Comparison of ENCODE assay signal across 10 cellular contexts in the genomic region with DNA sequence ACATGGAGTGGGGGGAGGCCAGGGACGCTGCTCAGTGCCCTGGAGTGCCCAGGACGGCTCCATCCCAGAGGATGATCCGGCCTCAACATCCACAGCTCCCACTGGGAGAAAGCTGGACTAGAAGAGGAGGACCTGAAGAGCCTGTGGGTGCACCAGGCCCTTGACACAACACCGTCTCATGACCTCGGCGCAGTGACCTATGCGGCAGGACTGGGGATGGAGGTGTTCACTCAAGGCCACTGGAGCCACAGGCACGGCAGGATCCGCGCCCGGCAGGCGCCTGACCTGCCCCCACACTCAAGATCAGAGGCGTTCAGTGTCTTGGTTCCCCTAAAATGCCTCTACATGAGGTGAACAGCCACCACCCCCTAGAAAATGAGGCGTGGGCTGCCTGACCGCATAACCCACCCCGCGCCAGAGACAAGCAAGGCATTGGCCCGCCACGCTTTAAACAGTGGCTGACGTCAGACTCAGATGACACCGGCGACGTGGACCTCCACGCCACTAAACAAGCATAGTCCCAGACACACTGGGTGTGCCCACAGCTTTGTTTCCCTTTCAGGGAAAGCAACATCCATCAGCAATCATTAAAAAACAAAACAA. TPM values are rescaled to one million over a fixed set of nuclear protein-coding genes. Genes with fewer than 3 reads are reported as not detected.
A peak's percentile ranks its signal among the peaks of the same experiment; 100 is the strongest.
DNase-seq lines count a peak whose midpoint lies in the region; ATAC-seq and TF ChIP-seq lines count a peak whose summit lies in the region.
"Had no signal": no experiment of that assay in that cellular context is flagged by ENCODE, and none has a peak within 500 bp of the region (broad histone marks: within the 10 kb centered on the region; RNA-seq: fewer than 3 reads in every experiment).

No MANE protein-coding gene starts in this region.

- POLR2A ChIA-PET in naive thymus-derived CD8-positive, alpha-beta T cell (lab: Charles Lee) = interaction anchor here (0.7 kb wide), 1 partner anchor 10 kb away, joined by 3 read pairs; a partner anchor contains a TSS

- intact Hi-C loops in left ventricle myocardium superior (cut with micrococcal nuclease) (no loop called here), upper lobe of right lung (cut with DNase I) (no loop called here), vagina (cut with DNase I) (no loop called here)

- no peak for TF ChIP-seq CTCF in cardiac muscle cell (IDR thresholded peaks at IDR 0.05; ENCODE audit: low read depth, low read length)
- TF ChIP-seq CTCF in upper lobe of right lung (IDR thresholded peaks at IDR 0.05) = no peak
- no peak for TF ChIP-seq CTCF in vagina (IDR thresholded peaks at IDR 0.05)

- peaks cover 0 to 3% (median 3%) of the 10 kb centered on the region in 3 donors for H3K36me3 Mint-ChIP-seq in naive thymus-derived CD8-positive, alpha-beta T cell

- H3K27me3 ChIP-seq in cardiac muscle cell (no peaks in the 10 kb centered on the region), duodenal mucosa (ENCODE audit: control insufficient read depth in 1 of 2, insufficient read depth in 2 of 2, low read length in 2 of 2) (no peaks in the 10 kb centered on the region), upper lobe of right lung (no peaks in the 10 kb centered on the region), vagina (no peaks in the 10 kb centered on the region)

- H3K27ac ChIP-seq in cardiac muscle cell (peak overlapping the region; percentile 15), duodenal mucosa (ENCODE audit: low read depth, low read length) (peak overlapping the region; percentile 90), upper lobe of right lung (peak overlapping the region; percentile 86), vagina (no peak overlapping the region)

- H3K4me1 Mint-ChIP-seq in naive thymus-derived CD8-positive, alpha-beta T cell = peaks cover 24 to 52% (median 40%) of the 10 kb centered on the region in 4 donors
- H3K4me1 Mint-ChIP-seq: GM23338 had no signal

- no peaks in the 10 kb centered on the region for H3K36me3 ChIP-seq in cardiac muscle cell
- H3K36me3 ChIP-seq in duodenal mucosa (ENCODE audit: control insufficient read depth in 1 of 2, insufficient read depth in 2 of 2, low read length in 2 of 2) = peaks cover 0 to 17% of the 10 kb centered on the region in 2 donors
- H3K36me3 ChIP-seq in upper lobe of right lung = no peaks in the 10 kb centered on the region
- H3K36me3 ChIP-seq in vagina = no peaks in the 10 kb centered on the region

- ATAC-seq in left ventricle myocardium superior (no peak), upper lobe of right lung (peak; percentile 78)
- ATAC-seq in naive thymus-derived CD8-positive, alpha-beta T cell = peak; percentile 7 to 37
- ATAC-seq: GM23338 had no signal

- H3K4me1 ChIP-seq in cardiac muscle cell (ENCODE audit: low read depth) (peaks cover 7% of the 10 kb centered on the region), duodenal mucosa (ENCODE audit: control insufficient read depth in 1 of 2, insufficient read depth in 2 of 2, low read length in 2 of 2) (peaks cover 18 to 24% of the 10 kb centered on the region in 2 donors), upper lobe of right lung (peaks cover 17% of the 10 kb centered on the region), vagina (peaks cover 39% of the 10 kb centered on the region)

- H3K9me3 ChIP-seq in cardiac muscle cell (ENCODE audit: low read depth) = no peaks in the 10 kb centered on the region
- no peaks in the 10 kb centered on the region for H3K9me3 ChIP-seq in duodenal mucosa (ENCODE audit: control insufficient read depth in 1 of 2, low read length in 2 of 2)
- H3K9me3 ChIP-seq in upper lobe of right lung = no peaks in the 10 kb centered on the region
- H3K9me3 ChIP-seq in vagina = no peaks in the 10 kb centered on the region

- no peak overlapping the region for H3K4me3 ChIP-seq in cardiac muscle cell
- H3K4me3 ChIP-seq in duodenal mucosa (ENCODE audit: low read depth in 1 of 2, low read length in 2 of 2) = peak overlapping the region; percentile 51 to 57
- peak overlapping the region; percentile 34 for H3K4me3 ChIP-seq in upper lobe of right lung
- H3K4me3 ChIP-seq in vagina = no peak overlapping the region
- H3K4me3 ChIP-seq: GM23338 had no signal

- no peak for TF ChIP-seq POLR2A in vagina (IDR thresholded peaks at IDR 0.05)

- no peaks in the 10 kb centered on the region for H3K27me3 Mint-ChIP-seq in naive thymus-derived CD8-positive, alpha-beta T cell

- peak overlapping the region; percentile 93 to 99 (median 97) for H3K27ac Mint-ChIP-seq in naive thymus-derived CD8-positive, alpha-beta T cell
- H3K27ac Mint-ChIP-seq: GM23338 had no signal

- no peaks in the 10 kb centered on the region for H3K9me3 Mint-ChIP-seq in naive thymus-derived CD8-positive, alpha-beta T cell
- H3K9me3 Mint-ChIP-seq: GM23338 had no signal

- DNase-seq in cardiac muscle cell (ENCODE audit: low read depth in 1 of 2, low spot score in 1 of 2) = no peak
- DNase-seq in left ventricle myocardium superior = no peak
- peak in 2 of 10 donors; percentile 6 to 30 for DNase-seq in naive thymus-derived CD8-positive, alpha-beta T cell
- DNase-seq in upper lobe of right lung = peak; percentile 85
- DNase-seq in NCI-H1417 treated with DMSO at 0.1 percent for 48 hours (lab: John Stamatoyannopoulos, UW) = no peak
- DNase-seq in HuH-7 (ENCODE audit: low spot score) = no peak
- DNase-seq in vagina (ENCODE audit: extremely low spot score in 2 of 2) = no peak

- H3K4me3 Mint-ChIP-seq in naive thymus-derived CD8-positive, alpha-beta T cell = peak overlapping the region; percentile 79 to 90 (median 85)
- H3K4me3 Mint-ChIP-seq: GM23338 had no signal

- H3K9ac ChIP-seq in duodenal mucosa (ENCODE audit: low read depth in 1 of 2, low read length in 2 of 2) = peak overlapping the region; percentile 72 to 74

RNA-seq across cellular contexts. Expression of a gene that starts 8.0 kb away (rescaled TPM):
- total RNA-seq in cardiac muscle cell = 102 and 106 TPM in 2 replicates
- polyA plus RNA-seq in cardiac muscle cell = 135 and 137 TPM in 2 replicates
- total RNA-seq in left ventricle myocardium superior = 68.7 TPM
- 10 to 100 TPM; 33.8 to 34.3 TPM for total RNA-seq in naive thymus-derived CD8-positive, alpha-beta T cell
- 10 to 100 TPM; 23.4 to 37.0 (median 28.4) TPM for polyA plus RNA-seq in naive thymus-derived CD8-positive, alpha-beta T cell
- total RNA-seq in upper lobe of right lung = 44.9 TPM
- total RNA-seq in vagina = 58.4 TPM

RNA-seq across cellular contexts. Expression of a gene that starts 10.2 kb away (rescaled TPM):
- 111 and 126 TPM in 2 replicates for total RNA-seq in cardiac muscle cell
- polyA plus RNA-seq in cardiac muscle cell = 73.9 and 81.3 TPM in 2 replicates
- total RNA-seq in left ventricle myocardium superior = 59.2 TPM
- 10 to 100 TPM; 33.0 to 40.6 TPM for total RNA-seq in naive thymus-derived CD8-positive, alpha-beta T cell
- polyA plus RNA-seq in naive thymus-derived CD8-positive, alpha-beta T cell = 10 to 100 TPM; 28.8 to 38.6 (median 37.8) TPM
- total RNA-seq in upper lobe of right lung = 29.3 TPM
- 28.5 TPM for total RNA-seq in vagina

RNA-seq across cellular contexts. Expression of a gene that starts 35.2 kb away (rescaled TPM):
- total RNA-seq in cardiac muscle cell (29.4 and 33.5 TPM in 2 replicates), left ventricle myocardium superior (26.6 TPM), upper lobe of right lung (26.7 TPM), vagina (27.7 TPM)
- polyA plus RNA-seq in cardiac muscle cell = 36.6 and 46.0 TPM in 2 replicates
- total RNA-seq in naive thymus-derived CD8-positive, alpha-beta T cell = 10 to 100 TPM; 23.2 to 23.4 TPM
- polyA plus RNA-seq in naive thymus-derived CD8-positive, alpha-beta T cell = 10 to 100 TPM; 41.1 to 43.8 (median 41.6) TPM

RNA-seq across cellular contexts. Expression of a gene that starts 44.6 kb away (rescaled TPM):
- total RNA-seq in cardiac muscle cell = 11.6 and 18.2 TPM in 2 replicates
- 11.1 and 12.4 TPM in 2 replicates for polyA plus RNA-seq in cardiac muscle cell
- 4.7 TPM for total RNA-seq in left ventricle myocardium superior
- total RNA-seq in naive thymus-derived CD8-positive, alpha-beta T cell = 1 to 10 TPM; 7.6 to 7.8 TPM
- 1 to 10 TPM; 3.6 to 8.3 (median 4.5) TPM for polyA plus RNA-seq in naive thymus-derived CD8-positive, alpha-beta T cell
- total RNA-seq in upper lobe of right lung = 4.7 TPM
- total RNA-seq in vagina = 6.9 TPM

RNA-seq across cellular contexts. Expression of a gene that starts 53.9 kb away (rescaled TPM):
- total RNA-seq in cardiac muscle cell (3.0 and 4.2 TPM in 2 replicates), left ventricle myocardium superior (241 TPM), upper lobe of right lung (1.8 TPM), vagina (2.0 TPM)
- 3.1 and 3.3 TPM in 2 replicates for polyA plus RNA-seq in cardiac muscle cell
- under 1 TPM; 0.75 to 0.77 TPM for total RNA-seq in naive thymus-derived CD8-positive, alpha-beta T cell
- not detected for polyA plus RNA-seq in naive thymus-derived CD8-positive, alpha-beta T cell
- total RNA-seq: T-helper 1 cell treated with Interleukin-12 subunit alpha and Interleukin-12 subunit beta and Interleukin-4 antibody, amounts not matched to agents 30 ng/mL and 1 ng/mL, for 36 hours had no signal

Comparison
In these comparisons a context has a peak if more than half of its experiments do, and no peak if none do; other contexts are left out.
1. H3K4me3 ChIP-seq: peak in duodenal mucosa (2 of 2) and upper lobe of right lung (single experiment); none in cardiac muscle cell (single experiment) and vagina (0 of 2).